1 cellular context compared by ENCODE assay signal in genomic region chr6:140487586-140487985, GRCh38.
TF ChIP-seq lines count a peak whose summit lies in the region.

No MANE protein-coding gene starts in this region.

TF ChIP-seq in SK-N-SH, 30 proteins besides CTCF, POLR2A, EP300 and RAD21 (continued from another document):
- no peak for TF ChIP-seq REST (IDR thresholded peaks at IDR 0.05; ENCODE audit: low read depth, low read length)
- no peak for TF ChIP-seq CHD2 (IDR thresholded peaks at IDR 0.05; ENCODE audit: low read length, partially characterized antibody)
